In the genomic region with DNA sequence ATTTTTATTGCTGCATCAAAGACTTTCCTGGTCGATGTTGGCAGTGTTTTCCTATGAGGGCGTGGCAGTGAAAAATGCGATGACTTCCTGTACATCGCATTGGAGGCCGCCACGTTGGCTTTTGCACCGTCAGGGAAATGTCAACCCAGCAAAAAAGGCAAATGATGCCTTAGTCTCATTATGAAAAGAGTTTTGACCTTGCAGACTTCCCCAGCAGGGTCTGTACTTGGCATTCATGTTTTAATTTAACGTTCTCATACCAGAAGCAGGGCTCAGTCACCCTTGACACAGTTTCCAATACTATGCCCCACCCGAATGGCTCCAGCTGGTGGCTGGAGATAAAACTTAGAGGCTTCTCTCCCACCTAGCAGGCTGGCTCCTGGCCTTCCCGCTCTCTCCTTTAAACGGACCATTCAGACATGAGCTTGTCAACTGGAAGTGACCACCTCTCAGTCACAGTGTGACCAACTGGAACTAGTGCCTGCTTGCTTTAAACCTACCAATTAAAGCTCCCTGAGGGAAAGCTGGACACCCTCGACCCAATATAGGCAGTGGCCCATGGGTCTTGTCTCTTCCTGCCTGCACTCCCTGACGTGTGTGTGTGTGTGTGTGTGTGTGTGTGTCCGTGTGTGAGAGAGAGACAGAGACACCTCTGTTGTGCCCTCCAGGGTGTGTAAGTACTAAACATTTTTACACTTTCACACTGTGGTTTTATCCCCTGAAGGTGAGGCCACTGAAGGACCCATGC, we compare ENCODE assay signal across 1 cellular context.
TF ChIP-seq lines count a peak whose summit lies in the region.

No MANE protein-coding gene starts in this region.

TF ChIP-seq in K562, 482 proteins besides CTCF, POLR2A, EP300 and RAD21 (continued from another document and continues in another):
- TF ChIP-seq, protein P1, sequence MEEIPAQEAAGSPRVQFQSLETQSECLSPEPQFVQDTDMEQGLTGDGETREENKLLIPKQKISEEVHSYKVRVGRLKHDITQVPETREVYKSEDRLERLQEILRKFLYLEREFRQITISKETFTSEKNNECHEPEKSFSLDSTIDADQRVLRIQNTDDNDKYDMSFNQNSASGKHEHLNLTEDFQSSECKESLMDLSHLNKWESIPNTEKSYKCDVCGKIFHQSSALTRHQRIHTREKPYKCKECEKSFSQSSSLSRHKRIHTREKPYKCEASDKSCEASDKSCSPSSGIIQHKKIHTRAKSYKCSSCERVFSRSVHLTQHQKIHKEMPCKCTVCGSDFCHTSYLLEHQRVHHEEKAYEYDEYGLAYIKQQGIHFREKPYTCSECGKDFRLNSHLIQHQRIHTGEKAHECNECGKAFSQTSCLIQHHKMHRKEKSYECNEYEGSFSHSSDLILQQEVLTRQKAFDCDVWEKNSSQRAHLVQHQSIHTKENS (CRISPR knock-in tag; IDR thresholded peaks at IDR 0.05): no peak
- TF ChIP-seq POLR2G (IDR thresholded peaks at IDR 0.05; ENCODE audit: low read depth, low read length): 0 out of 2 replicates have a peak, but pooled peaks have one; percentile 27
- TF ChIP-seq ILF3 (IDR thresholded peaks at IDR 0.05; ENCODE audit: borderline replicate concordance): no peak
- no peak for TF ChIP-seq ZC3H11A (IDR thresholded peaks at IDR 0.05; ENCODE audit: low read depth, low read length)
- TF ChIP-seq LEF1 (IDR thresholded peaks at IDR 0.05): peak; percentile 98
- TF ChIP-seq RBM25 (IDR thresholded peaks at IDR 0.05; ENCODE audit: low read depth, low read length, severe bottlenecking): no peak
- TF ChIP-seq, protein P2, sequence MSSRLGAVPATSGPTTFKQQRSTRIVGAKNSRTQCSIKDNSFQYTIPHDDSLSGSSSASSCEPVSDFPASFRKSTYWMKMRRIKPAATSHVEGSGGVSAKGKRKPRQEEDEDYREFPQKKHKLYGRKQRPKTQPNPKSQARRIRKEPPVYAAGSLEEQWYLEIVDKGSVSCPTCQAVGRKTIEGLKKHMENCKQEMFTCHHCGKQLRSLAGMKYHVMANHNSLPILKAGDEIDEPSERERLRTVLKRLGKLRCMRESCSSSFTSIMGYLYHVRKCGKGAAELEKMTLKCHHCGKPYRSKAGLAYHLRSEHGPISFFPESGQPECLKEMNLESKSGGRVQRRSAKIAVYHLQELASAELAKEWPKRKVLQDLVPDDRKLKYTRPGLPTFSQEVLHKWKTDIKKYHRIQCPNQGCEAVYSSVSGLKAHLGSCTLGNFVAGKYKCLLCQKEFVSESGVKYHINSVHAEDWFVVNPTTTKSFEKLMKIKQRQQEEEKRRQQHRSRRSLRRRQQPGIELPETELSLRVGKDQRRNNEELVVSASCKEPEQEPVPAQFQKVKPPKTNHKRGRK (tag; IDR thresholded peaks at IDR 0.05): no peak
- TF ChIP-seq, protein P3, sequence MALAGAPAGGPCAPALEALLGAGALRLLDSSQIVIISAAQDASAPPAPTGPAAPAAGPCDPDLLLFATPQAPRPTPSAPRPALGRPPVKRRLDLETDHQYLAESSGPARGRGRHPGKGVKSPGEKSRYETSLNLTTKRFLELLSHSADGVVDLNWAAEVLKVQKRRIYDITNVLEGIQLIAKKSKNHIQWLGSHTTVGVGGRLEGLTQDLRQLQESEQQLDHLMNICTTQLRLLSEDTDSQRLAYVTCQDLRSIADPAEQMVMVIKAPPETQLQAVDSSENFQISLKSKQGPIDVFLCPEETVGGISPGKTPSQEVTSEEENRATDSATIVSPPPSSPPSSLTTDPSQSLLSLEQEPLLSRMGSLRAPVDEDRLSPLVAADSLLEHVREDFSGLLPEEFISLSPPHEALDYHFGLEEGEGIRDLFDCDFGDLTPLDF (CRISPR knock-in tag; IDR thresholded peaks at IDR 0.05): peak; percentile 97
- peak; percentile 16 to 72; a peak in 3 of 4 replicates for TF ChIP-seq ARNT (IDR thresholded peaks at IDR 0.05)
- no peak for TF ChIP-seq ZNF253 (CRISPR knock-in tag; conservative IDR thresholded peaks at IDR 0.05)
- TF ChIP-seq ZNF12 (CRISPR knock-in tag; IDR thresholded peaks at IDR 0.05): 0 out of 2 replicates have a peak, but pooled peaks have one; percentile 28
- peak; percentile 82 for TF ChIP-seq SP1 (CRISPR knock-in tag; IDR thresholded peaks at IDR 0.05)
- TF ChIP-seq, protein P4, sequence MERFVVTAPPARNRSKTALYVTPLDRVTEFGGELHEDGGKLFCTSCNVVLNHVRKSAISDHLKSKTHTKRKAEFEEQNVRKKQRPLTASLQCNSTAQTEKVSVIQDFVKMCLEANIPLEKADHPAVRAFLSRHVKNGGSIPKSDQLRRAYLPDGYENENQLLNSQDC (CRISPR knock-in tag; IDR thresholded peaks at IDR 0.05): no peak
- TF ChIP-seq, protein P5, sequence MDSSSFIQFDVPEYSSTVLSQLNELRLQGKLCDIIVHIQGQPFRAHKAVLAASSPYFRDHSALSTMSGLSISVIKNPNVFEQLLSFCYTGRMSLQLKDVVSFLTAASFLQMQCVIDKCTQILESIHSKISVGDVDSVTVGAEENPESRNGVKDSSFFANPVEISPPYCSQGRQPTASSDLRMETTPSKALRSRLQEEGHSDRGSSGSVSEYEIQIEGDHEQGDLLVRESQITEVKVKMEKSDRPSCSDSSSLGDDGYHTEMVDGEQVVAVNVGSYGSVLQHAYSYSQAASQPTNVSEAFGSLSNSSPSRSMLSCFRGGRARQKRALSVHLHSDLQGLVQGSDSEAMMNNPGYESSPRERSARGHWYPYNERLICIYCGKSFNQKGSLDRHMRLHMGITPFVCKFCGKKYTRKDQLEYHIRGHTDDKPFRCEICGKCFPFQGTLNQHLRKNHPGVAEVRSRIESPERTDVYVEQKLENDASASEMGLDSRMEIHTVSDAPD (CRISPR knock-in tag; IDR thresholded peaks at IDR 0.05): no peak
- 0 out of 2 replicates have a peak, but pooled peaks have one; percentile 39 for TF ChIP-seq HCFC1 (IDR thresholded peaks at IDR 0.05; ENCODE audit: low read depth, low read length)
- TF ChIP-seq, protein P6, sequence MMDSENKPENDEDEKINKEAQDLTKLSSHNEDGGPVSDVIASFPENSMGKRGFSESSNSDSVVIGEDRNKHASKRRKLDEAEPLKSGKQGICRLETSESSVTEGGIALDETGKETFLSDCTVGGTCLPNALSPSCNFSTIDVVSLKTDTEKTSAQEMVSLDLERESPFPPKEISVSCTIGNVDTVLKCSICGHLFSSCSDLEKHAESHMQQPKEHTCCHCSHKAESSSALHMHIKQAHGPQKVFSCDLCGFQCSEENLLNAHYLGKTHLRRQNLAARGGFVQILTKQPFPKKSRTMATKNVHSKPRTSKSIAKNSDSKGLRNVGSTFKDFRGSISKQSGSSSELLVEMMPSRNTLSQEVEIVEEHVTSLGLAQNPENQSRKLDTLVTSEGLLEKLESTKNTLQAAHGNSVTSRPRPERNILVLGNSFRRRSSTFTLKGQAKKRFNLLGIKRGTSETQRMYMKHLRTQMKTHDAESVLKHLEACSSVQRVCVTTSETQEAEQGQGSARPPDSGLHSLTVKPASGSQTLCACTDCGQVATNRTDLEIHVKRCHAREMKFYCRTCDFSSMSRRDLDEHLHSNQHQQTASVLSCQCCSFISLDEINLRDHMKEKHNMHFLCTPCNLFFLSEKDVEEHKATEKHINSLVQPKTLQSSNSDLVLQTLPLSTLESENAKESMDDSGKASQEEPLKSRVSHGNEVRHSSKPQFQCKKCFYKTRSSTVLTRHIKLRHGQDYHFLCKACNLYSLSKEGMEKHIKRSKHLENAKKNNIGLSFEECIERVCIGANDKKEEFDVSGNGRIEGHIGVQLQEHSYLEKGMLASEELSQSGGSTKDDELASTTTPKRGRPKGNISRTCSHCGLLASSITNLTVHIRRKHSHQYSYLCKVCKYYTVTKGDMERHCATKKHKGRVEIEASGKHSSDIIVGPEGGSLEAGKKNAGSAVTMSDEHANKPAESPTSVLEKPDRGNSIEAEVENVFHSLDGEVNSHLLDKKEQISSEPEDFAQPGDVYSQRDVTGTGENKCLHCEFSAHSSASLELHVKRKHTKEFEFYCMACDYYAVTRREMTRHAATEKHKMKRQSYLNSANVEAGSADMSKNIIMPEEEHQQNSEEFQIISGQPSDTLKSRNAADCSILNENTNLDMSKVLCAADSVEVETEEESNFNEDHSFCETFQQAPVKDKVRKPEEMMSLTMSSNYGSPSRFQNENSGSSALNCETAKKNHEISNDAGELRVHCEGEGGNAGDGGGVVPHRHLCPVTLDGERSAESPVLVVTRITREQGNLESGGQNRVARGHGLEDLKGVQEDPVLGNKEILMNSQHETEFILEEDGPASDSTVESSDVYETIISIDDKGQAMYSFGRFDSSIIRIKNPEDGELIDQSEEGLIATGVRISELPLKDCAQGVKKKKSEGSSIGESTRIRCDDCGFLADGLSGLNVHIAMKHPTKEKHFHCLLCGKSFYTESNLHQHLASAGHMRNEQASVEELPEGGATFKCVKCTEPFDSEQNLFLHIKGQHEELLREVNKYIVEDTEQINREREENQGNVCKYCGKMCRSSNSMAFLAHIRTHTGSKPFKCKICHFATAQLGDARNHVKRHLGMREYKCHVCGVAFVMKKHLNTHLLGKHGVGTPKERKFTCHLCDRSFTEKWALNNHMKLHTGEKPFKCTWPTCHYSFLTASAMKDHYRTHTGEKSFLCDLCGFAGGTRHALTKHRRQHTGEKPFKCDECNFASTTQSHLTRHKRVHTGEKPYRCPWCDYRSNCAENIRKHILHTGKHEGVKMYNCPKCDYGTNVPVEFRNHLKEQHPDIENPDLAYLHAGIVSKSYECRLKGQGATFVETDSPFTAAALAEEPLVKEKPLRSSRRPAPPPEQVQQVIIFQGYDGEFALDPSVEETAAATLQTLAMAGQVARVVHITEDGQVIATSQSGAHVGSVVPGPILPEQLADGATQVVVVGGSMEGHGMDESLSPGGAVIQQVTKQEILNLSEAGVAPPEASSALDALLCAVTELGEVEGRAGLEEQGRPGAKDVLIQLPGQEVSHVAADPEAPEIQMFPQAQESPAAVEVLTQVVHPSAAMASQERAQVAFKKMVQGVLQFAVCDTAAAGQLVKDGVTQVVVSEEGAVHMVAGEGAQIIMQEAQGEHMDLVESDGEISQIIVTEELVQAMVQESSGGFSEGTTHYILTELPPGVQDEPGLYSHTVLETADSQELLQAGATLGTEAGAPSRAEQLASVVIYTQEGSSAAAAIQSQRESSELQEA (IDR thresholded peaks at IDR 0.05; ENCODE audit: low read depth): 0 out of 2 replicates have a peak, but pooled peaks have one; percentile 25
- TF ChIP-seq ADNP (tag; IDR thresholded peaks at IDR 0.05): no peak
- TF ChIP-seq NFYB (IDR thresholded peaks at IDR 0.05; ENCODE audit: extremely low read depth, insufficient read length): peak; percentile 21
- no peak for TF ChIP-seq CEBPG (CRISPR knock-in tag; IDR thresholded peaks at IDR 0.05)
- TF ChIP-seq CEBPG (tag; conservative IDR thresholded peaks at IDR 0.05 in 1 of 2, IDR thresholded peaks at IDR 0.05 in 1 of 2): no peak
- TF ChIP-seq KLF6 (CRISPR knock-in tag; IDR thresholded peaks at IDR 0.05; ENCODE audit: borderline replicate concordance): peak; percentile 49; the same call in 1 of the 2 replicates
- TF ChIP-seq MXI1 (IDR thresholded peaks at IDR 0.05; ENCODE audit: low read depth, low read length): 0 out of 2 replicates have a peak, but pooled peaks have one; percentile 18
- TF ChIP-seq STAT5A (IDR thresholded peaks at IDR 0.05; ENCODE audit: borderline replicate concordance, low read length): peak; percentile 89
- TF ChIP-seq MTF1 (CRISPR knock-in tag; IDR thresholded peaks at IDR 0.05; ENCODE audit: borderline replicate concordance): no peak
- TF ChIP-seq TEAD2 (tag; IDR thresholded peaks at IDR 0.05): no peak
- TF ChIP-seq ZNF274 (IDR thresholded peaks at IDR 0.05; ENCODE audit: borderline replicate concordance, low read depth, low read length): no peak
- TF ChIP-seq NCOA1 (IDR thresholded peaks at IDR 0.05; ENCODE audit: low read depth): peak; percentile 76
- TF ChIP-seq, protein P7, sequence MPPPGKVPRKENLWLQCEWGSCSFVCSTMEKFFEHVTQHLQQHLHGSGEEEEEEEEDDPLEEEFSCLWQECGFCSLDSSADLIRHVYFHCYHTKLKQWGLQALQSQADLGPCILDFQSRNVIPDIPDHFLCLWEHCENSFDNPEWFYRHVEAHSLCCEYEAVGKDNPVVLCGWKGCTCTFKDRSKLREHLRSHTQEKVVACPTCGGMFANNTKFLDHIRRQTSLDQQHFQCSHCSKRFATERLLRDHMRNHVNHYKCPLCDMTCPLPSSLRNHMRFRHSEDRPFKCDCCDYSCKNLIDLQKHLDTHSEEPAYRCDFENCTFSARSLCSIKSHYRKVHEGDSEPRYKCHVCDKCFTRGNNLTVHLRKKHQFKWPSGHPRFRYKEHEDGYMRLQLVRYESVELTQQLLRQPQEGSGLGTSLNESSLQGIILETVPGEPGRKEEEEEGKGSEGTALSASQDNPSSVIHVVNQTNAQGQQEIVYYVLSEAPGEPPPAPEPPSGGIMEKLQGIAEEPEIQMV (tag; conservative IDR thresholded peaks at IDR 0.05; ENCODE audit: low read depth): no peak
- peak; percentile 93 for TF ChIP-seq MTA2 (IDR thresholded peaks at IDR 0.05; ENCODE audit: low read depth)
- no peak for TF ChIP-seq SRSF1 (IDR thresholded peaks at IDR 0.05; ENCODE audit: low read depth, low read length)
- TF ChIP-seq PCBP2 (IDR thresholded peaks at IDR 0.05; ENCODE audit: low read depth, low read length, poor library complexity, severe bottlenecking): no peak
- no peak for TF ChIP-seq ZNF324 (CRISPR knock-in tag; IDR thresholded peaks at IDR 0.05)
- TF ChIP-seq, protein P8, sequence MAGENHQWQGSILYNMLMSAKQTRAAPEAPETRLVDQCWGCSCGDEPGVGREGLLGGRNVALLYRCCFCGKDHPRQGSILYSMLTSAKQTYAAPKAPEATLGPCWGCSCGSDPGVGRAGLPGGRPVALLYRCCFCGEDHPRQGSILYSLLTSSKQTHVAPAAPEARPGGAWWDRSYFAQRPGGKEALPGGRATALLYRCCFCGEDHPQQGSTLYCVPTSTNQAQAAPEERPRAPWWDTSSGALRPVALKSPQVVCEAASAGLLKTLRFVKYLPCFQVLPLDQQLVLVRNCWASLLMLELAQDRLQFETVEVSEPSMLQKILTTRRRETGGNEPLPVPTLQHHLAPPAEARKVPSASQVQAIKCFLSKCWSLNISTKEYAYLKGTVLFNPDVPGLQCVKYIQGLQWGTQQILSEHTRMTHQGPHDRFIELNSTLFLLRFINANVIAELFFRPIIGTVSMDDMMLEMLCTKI (IDR thresholded peaks at IDR 0.05; ENCODE audit: partially characterized antibody): no peak
- no peak for TF ChIP-seq NR1H2 (CRISPR knock-in tag; IDR thresholded peaks at IDR 0.05)
- TF ChIP-seq RCOR1 (IDR thresholded peaks at IDR 0.05; ENCODE audit: borderline replicate concordance in 1 of 2, low read depth in 2 of 2, low read length in 2 of 2): peak in 1 of 2 experiments; percentile 54; a peak in 1 of 4 replicates
- TF ChIP-seq, protein P9, sequence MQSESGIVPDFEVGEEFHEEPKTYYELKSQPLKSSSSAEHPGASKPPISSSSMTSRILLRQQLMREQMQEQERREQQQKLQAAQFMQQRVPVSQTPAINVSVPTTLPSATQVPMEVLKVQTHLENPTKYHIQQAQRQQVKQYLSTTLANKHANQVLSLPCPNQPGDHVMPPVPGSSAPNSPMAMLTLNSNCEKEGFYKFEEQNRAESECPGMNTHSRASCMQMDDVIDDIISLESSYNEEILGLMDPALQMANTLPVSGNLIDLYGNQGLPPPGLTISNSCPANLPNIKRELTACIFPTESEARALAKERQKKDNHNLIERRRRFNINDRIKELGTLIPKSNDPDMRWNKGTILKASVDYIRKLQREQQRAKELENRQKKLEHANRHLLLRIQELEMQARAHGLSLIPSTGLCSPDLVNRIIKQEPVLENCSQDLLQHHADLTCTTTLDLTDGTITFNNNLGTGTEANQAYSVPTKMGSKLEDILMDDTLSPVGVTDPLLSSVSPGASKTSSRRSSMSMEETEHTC (IDR thresholded peaks at IDR 0.05): no peak
- TF ChIP-seq KLF13 (tag; IDR thresholded peaks at IDR 0.05; ENCODE audit: borderline replicate concordance, low read depth): peak; percentile 8; the same call in 1 of the 2 replicates
- no peak for TF ChIP-seq TCF7 (IDR thresholded peaks at IDR 0.05; ENCODE audit: borderline replicate concordance)
- no peak for TF ChIP-seq TAF15 (IDR thresholded peaks at IDR 0.05; ENCODE audit: low read depth, low read length)
- no peak for TF ChIP-seq SAFB (IDR thresholded peaks at IDR 0.05; ENCODE audit: borderline replicate concordance, low read depth, low read length)
- TF ChIP-seq MEF2A (IDR thresholded peaks at IDR 0.05; ENCODE audit: control insufficient read depth, low read depth, low read length): no peak
- TF ChIP-seq PHB2 (IDR thresholded peaks at IDR 0.05; ENCODE audit: low read depth): peak; percentile 80; the same call in 1 of the 2 replicates
